13 cellular contexts compared by ENCODE assay signal in the genomic region with DNA sequence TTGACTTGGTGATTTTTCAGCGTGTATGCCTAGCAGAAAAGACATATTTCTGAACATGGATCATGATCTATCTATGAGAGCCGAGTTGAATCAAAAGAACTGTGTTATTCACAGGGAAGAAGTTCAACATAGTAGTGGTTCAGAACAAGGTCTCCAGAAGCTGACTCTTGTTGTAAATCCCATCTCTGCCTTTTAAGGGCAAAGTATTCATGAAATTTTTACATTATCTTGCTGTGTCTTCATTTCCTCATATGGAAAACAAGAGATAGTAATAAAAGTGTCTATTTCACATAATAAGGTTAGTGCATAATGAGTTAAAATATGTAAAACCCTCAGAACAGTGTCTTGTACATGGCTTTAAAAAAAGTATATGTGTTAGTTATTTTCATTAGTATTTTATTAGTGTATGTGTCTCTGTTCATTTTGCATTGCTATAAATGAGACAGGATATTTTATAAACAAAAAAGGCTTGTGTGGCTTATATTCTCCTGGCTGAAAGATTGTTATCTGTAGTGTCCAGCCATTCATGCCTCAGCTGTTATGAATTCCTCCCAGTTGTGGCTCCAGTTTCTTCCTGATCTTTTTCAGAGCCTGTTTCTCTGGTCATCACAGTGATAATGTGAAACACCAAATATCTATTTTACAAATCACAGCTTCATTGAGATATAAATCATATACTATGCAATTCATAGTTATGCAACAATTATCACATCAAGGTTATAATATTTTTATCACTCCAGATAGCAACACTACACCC.
"Had no signal": no experiment of that assay in that cellular context is flagged by ENCODE, and none has a peak within 500 bp of the region (broad histone marks: within the 10 kb centered on the region; RNA-seq: fewer than 3 reads in every experiment).

No MANE protein-coding gene starts in this region.

- ATAC-seq: body of pancreas; left lobe of liver; natural killer cell treated with Interleukin-12 subunit alpha and Interleukin-12 subunit beta and Interleukin-15 and Interleukin-18, amount 100 ng/mL, for 72 hours; stimulated activated naive B cell treated with anti-CD40 and anti-IgM and Interleukin-4, amounts not matched to agents 10 μg/mL and 1 μg/mL and 100 μg/mL, for 72 hours had no signal

- DNase-seq: activated CD4-positive, alpha-beta T cell treated with anti-CD3 and anti-CD28 coated beads, Interleukin-2, amount 50 U/mL, for 48 hours; activated naive CD4-positive, alpha-beta T cell treated with anti-CD3 and anti-CD28 coated beads, Interleukin-2, amount 10 ng/mL, durations not matched to agents 7 days and 5 days; body of pancreas; endodermal cell; nucleus accumbens; posterior cingulate gyrus; retina; stimulated activated CD4-positive, alpha-beta T cell treated with anti-CD3 and anti-CD28 coated beads, Interleukin-4, amount 100 ng/mL, for 1 hour; stimulated activated naive B cell treated with anti-CD40 and anti-IgM and Interleukin-4, amounts not matched to agents 10 μg/mL and 1 μg/mL and 100 μg/mL, for 72 hours; thyroid gland; WERI-Rb-1 had no signal
